Comparison of ENCODE assay signal across 1 cellular context in the genomic region with DNA sequence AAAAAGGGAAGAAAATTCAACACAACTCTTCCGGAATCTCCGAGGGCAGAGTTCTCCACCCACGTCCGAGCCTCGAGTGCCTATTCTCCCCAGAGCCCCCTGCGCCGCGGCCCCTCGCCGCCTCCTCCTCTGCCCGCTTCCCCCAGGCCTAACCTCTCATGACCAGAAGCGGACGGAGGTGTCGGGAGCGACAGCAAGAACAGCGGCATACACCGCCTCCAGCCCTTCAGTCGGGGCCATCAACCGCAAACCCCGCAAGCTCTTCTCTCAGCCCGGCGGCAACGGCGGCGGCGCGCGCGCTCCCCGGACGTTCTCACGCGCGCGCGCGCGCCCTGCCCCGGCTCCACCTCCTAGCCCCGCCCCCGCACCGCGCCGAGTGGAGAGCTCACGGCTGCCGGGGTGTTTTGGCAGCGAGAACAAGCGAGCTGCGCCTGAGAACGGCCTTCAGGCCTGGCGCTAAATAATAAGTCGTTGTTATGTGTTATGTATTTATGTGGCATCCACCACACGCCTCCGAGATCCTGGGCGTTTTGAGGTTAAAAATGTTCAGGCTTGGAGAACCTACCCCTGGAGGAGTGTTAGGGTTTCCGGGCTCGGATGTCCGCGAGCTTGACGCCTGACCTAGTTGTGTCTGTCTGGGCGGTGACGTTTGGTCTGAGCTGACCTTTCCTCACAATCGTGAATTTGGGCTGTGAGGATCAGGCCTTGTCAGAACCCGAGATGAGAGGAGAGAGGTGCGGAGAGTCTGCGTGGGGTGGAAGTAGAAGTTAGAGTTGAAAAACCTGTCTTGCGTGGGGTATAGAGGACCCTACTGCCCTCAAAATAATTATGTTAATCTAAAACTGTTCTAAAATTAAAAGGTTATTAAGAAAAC.
TF ChIP-seq lines count a peak whose summit lies in the region.

A gene with protein sequence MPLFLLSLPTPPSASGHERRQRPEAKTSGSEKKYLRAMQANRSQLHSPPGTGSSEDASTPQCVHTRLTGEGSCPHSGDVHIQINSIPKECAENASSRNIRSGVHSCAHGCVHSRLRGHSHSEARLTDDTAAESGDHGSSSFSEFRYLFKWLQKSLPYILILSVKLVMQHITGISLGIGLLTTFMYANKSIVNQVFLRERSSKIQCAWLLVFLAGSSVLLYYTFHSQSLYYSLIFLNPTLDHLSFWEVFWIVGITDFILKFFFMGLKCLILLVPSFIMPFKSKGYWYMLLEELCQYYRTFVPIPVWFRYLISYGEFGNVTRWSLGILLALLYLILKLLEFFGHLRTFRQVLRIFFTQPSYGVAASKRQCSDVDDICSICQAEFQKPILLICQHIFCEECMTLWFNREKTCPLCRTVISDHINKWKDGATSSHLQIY (minus strand): TSS at position 286 of the 874 bp plus-strand sequence. CDS start 77 bp downstream, at position 209.

TF ChIP-seq in H1, 55 proteins besides CTCF, POLR2A, EP300 and RAD21:
- peak; percentile 70 for TF ChIP-seq CHD1 (IDR thresholded peaks at IDR 0.05; ENCODE audit: low read depth, low read length)
- TF ChIP-seq RBBP5 (IDR thresholded peaks at IDR 0.05; ENCODE audit: borderline replicate concordance, low read depth, low read length), result peak; percentile 69; the same call in 1 of the 2 replicates
- TF ChIP-seq SIRT6 (IDR thresholded peaks at IDR 0.05; ENCODE audit: low read length), result no peak
- TF ChIP-seq JUND (IDR thresholded peaks at IDR 0.05; ENCODE audit: low read length), result peak; percentile 71
- peak; percentile 11; the same call in 1 of the 2 replicates for TF ChIP-seq NRF1 (IDR thresholded peaks at IDR 0.05; ENCODE audit: low read depth, low read length)
- TF ChIP-seq ASH2L (IDR thresholded peaks at IDR 0.05; ENCODE audit: low read length), result peak; percentile 76
- TF ChIP-seq KDM4A (IDR thresholded peaks at IDR 0.05; ENCODE audit: low read depth, low read length, severe bottlenecking), result peak; percentile 88
- TF ChIP-seq SP4 (IDR thresholded peaks at IDR 0.05; ENCODE audit: low read length), result 0 out of 2 replicates have a peak, but pooled peaks have one; percentile 18
- peak; percentile 5 for TF ChIP-seq TBP (IDR thresholded peaks at IDR 0.05; ENCODE audit: low read depth, low read length)
- TF ChIP-seq EGR1 (IDR thresholded peaks at IDR 0.05; ENCODE audit: borderline replicate concordance, low read depth, low read length), result peak; percentile 58; the same call in 1 of the 2 replicates
- TF ChIP-seq POLR2AphosphoS5 (IDR thresholded peaks at IDR 0.05; ENCODE audit: low read depth, low read length), result no peak
- peak; percentile 55 for TF ChIP-seq TAF1 (IDR thresholded peaks at IDR 0.05; ENCODE audit: low read depth, low read length)
- TF ChIP-seq SP1 (IDR thresholded peaks at IDR 0.05; ENCODE audit: low read depth, low read length), result peak; percentile 56; the same call in 1 of the 2 replicates
- TF ChIP-seq RXRA (IDR thresholded peaks at IDR 0.05; ENCODE audit: insufficient read depth, low read depth, low read length), result no peak
- peak; percentile 42; the same call in 1 of the 2 replicates for TF ChIP-seq PHF8 (conservative IDR thresholded peaks at IDR 0.05; ENCODE audit: low read depth, low read length)
- TF ChIP-seq SAP30 (IDR thresholded peaks at IDR 0.05; ENCODE audit: insufficient read depth, insufficient replicate concordance, low read length), result peak; percentile 12
